In the genomic region with DNA sequence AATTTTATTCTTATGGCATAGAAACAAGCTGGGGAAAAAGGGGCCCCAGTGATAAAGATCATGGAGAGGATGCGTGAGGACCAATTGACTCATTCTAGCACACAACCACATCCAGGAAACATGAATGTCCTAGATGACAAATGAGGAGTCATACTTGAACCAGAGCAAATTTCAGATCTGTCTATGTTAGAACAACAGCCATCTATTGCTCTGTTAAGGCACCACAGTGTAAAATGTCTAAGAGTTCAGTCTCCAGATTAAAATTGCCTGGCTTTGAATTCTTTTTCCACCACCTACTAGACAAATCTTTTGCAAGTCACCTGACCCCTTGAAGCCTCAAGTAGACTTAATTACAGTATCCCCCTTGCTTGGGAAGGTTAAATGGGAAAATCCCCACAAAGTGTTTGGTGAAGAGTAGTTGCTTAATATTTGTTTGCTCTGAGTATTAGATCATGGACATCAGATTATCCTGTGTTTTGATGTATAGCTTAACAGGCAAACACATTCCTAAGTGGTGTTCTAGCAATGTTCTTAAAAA, we compare ENCODE assay signal across 10 cellular contexts.
A peak's percentile ranks its signal among the peaks of the same experiment; 100 is the strongest.
DNase-seq lines count a peak whose midpoint lies in the region; ATAC-seq and TF ChIP-seq lines count a peak whose summit lies in the region.
"Had no signal": no experiment of that assay in that cellular context is flagged by ENCODE, and none has a peak within 500 bp of the region (broad histone marks: within the 10 kb centered on the region; RNA-seq: fewer than 3 reads in every experiment).

No MANE protein-coding gene starts in this region.

- H3K4me3 ChIP-seq in epithelial cell of esophagus (ENCODE audit: low read length): no peak overlapping the region
- H3K4me3 ChIP-seq: K562 had no signal

- peak; percentile 68 for ATAC-seq in HG02571 (IDR thresholded peaks at IDR 0.05; ENCODE audit: unreplicated experiment)
- ATAC-seq: K562 had no signal

- TF ChIP-seq CTCF in epithelial cell of esophagus (IDR thresholded peaks at IDR 0.05; ENCODE audit: insufficient read depth, low read depth, low read length, missing control alignments): no peak

- DNase-seq in GM04504 (ENCODE audit: low read depth) (peak; percentile 66), epithelial cell of esophagus (ENCODE audit: low read depth) (peak; percentile 94), G401 (ENCODE audit: low spot score) (no peak), ACHN (no peak), NCI-H748 treated with DMSO at 0.1 percent for 48 hours (lab: John Stamatoyannopoulos, UW) (no peak), HUDEP-2 (lab: John Stamatoyannopoulos, UW; ENCODE audit: unreplicated experiment in 76 of 76) (no peak)
- DNase-seq: left cardiac atrium had no signal

- in situ Hi-C loops in G401 (cut with HindIII; ENCODE audit: low sequenced_read_pairs): no loop called here
- in situ Hi-C loops in ACHN (cut with HindIII; ENCODE audit: low pct_ligation_motif_present, low pct_unique_long_range_greater_than_20kb, low sequenced_read_pairs): no loop called here

TF ChIP-seq in PFSK-1, 5 proteins besides CTCF, POLR2A, EP300 and RAD21:
- peak; percentile 28; the same call in 1 of the 2 replicates for TF ChIP-seq TAF1 (IDR thresholded peaks at IDR 0.05; ENCODE audit: borderline replicate concordance, insufficient read depth, low read length)
- no peak for TF ChIP-seq SIN3A (IDR thresholded peaks at IDR 0.05; ENCODE audit: borderline replicate concordance, insufficient read depth, low read length)
- TF ChIP-seq, protein P1, sequence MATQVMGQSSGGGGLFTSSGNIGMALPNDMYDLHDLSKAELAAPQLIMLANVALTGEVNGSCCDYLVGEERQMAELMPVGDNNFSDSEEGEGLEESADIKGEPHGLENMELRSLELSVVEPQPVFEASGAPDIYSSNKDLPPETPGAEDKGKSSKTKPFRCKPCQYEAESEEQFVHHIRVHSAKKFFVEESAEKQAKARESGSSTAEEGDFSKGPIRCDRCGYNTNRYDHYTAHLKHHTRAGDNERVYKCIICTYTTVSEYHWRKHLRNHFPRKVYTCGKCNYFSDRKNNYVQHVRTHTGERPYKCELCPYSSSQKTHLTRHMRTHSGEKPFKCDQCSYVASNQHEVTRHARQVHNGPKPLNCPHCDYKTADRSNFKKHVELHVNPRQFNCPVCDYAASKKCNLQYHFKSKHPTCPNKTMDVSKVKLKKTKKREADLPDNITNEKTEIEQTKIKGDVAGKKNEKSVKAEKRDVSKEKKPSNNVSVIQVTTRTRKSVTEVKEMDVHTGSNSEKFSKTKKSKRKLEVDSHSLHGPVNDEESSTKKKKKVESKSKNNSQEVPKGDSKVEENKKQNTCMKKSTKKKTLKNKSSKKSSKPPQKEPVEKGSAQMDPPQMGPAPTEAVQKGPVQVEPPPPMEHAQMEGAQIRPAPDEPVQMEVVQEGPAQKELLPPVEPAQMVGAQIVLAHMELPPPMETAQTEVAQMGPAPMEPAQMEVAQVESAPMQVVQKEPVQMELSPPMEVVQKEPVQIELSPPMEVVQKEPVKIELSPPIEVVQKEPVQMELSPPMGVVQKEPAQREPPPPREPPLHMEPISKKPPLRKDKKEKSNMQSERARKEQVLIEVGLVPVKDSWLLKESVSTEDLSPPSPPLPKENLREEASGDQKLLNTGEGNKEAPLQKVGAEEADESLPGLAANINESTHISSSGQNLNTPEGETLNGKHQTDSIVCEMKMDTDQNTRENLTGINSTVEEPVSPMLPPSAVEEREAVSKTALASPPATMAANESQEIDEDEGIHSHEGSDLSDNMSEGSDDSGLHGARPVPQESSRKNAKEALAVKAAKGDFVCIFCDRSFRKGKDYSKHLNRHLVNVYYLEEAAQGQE (IDR thresholded peaks at IDR 0.05; ENCODE audit: insufficient read depth in 1 of 2, low read depth in 2 of 2, low read length in 2 of 2): peak in 1 of 2 experiments; percentile 36; a peak in 1 of 4 replicates
- no peak for TF ChIP-seq FOXP2 (optimal IDR thresholded peaks at IDR 0.05; ENCODE audit: borderline replicate concordance, extremely low read depth, extremely low read length, insufficient read depth)
- TF ChIP-seq POLR2AphosphoS5 (IDR thresholded peaks at IDR 0.05; ENCODE audit: low read depth, low read length): no peak

Comparison
In these comparisons a context has a peak if more than half of its experiments do, and no peak if none do; other contexts are left out.
1. DNase-seq: peak in GM04504 (single experiment) and epithelial cell of esophagus (single experiment); none in G401 (single experiment), ACHN (single experiment), NCI-H748 treated with DMSO at 0.1 percent for 48 hours (single experiment) and HUDEP-2 (0 of 76).